ENCODE assay signal across 23 cellular contexts in genomic region chr9:96033896-96034295, GRCh38.
"Had no signal": no experiment of that assay in that cellular context is flagged by ENCODE, and none has a peak within 500 bp of the region (broad histone marks: within the 10 kb centered on the region; RNA-seq: fewer than 3 reads in every experiment).

No MANE protein-coding gene starts in this region.

- H3K4me1 Mint-ChIP-seq: immature natural killer cell; naive B cell; stimulated activated memory B cell treated with anti-CD40 and anti-IgM and Interleukin-4, amounts not matched to agents 10 μg/mL and 1 μg/mL and 100 μg/mL, for 72 hours had no signal

- ATAC-seq: heart left ventricle; left cardiac atrium; lower lobe of right lung; sciatic nerve; stimulated activated memory B cell treated with anti-CD40 and anti-IgM and Interleukin-4, amounts not matched to agents 10 μg/mL and 1 μg/mL and 100 μg/mL, for 72 hours; upper lobe of right lung had no signal

- FAIRE-seq: frontal cortex, keratinocyte had no signal

- H3K4me1 ChIP-seq: spleen had no signal

- H3K27me3 Mint-ChIP-seq: stimulated activated naive CD8-positive, alpha-beta T cell treated with anti-CD3 and anti-CD28 coated beads, Interleukin-15, Interleukin-2, amounts not matched to agents 100 ng/mL and 50 ng/mL, for 24 hours had no signal

- H3K4me3 Mint-ChIP-seq: immature natural killer cell; nephron progenitor cell; stimulated activated memory B cell treated with anti-CD40 and anti-IgM and Interleukin-4, amounts not matched to agents 10 μg/mL and 1 μg/mL and 100 μg/mL, for 72 hours; stimulated activated naive CD8-positive, alpha-beta T cell treated with anti-CD3 and anti-CD28 coated beads, Interleukin-15, Interleukin-2, amounts not matched to agents 100 ng/mL and 50 ng/mL, for 24 hours had no signal

- DNase-seq: effector CD4-positive, alpha-beta T cell; heart left ventricle; immature natural killer cell; left cardiac atrium; left ventricle myocardium inferior; lower lobe of right lung; mesenchymal stem cell; naive B cell; nephron progenitor cell; spleen; stimulated activated CD4-positive, alpha-beta T cell treated with anti-CD3 and anti-CD28 coated beads, Interleukin-15, amount 100 ng/mL, for 24 hours; stimulated activated CD4-positive, alpha-beta T cell treated with anti-CD3 and anti-CD28 coated beads, Interleukin-1b, Interleukin-23, amount 100 ng/mL, for 48 hours; stimulated activated CD4-positive, alpha-beta T cell treated with anti-CD3 and anti-CD28 coated beads, Interleukin-4, amount 100 ng/mL, for 24 hours; upper lobe of right lung had no signal

- H3K9me3 ChIP-seq: neutrophil, upper lobe of right lung, vagina had no signal

- H3K4me3 ChIP-seq: coronary artery, heart left ventricle, left ventricle myocardium inferior, lower lobe of right lung, spleen, tibial nerve, upper lobe of right lung, vagina had no signal

- H3K27ac ChIP-seq: coronary artery, heart left ventricle, left ventricle myocardium inferior, lower lobe of right lung, neutrophil, spleen, tibial nerve, upper lobe of right lung, vagina had no signal

- H3K27me3 ChIP-seq: heart left ventricle, tibial nerve, upper lobe of right lung, vagina had no signal

- H3K36me3 ChIP-seq: heart left ventricle, left ventricle myocardium inferior, lower lobe of right lung, neutrophil, spleen, upper lobe of right lung, vagina had no signal

- H3K27ac Mint-ChIP-seq: immature natural killer cell; naive B cell; nephron progenitor cell; stimulated activated memory B cell treated with anti-CD40 and anti-IgM and Interleukin-4, amounts not matched to agents 10 μg/mL and 1 μg/mL and 100 μg/mL, for 72 hours; stimulated activated naive CD8-positive, alpha-beta T cell treated with anti-CD3 and anti-CD28 coated beads, Interleukin-15, Interleukin-2, amounts not matched to agents 100 ng/mL and 50 ng/mL, for 24 hours had no signal
